Comparison of ENCODE assay signal across 20 cellular contexts in the genomic region with DNA sequence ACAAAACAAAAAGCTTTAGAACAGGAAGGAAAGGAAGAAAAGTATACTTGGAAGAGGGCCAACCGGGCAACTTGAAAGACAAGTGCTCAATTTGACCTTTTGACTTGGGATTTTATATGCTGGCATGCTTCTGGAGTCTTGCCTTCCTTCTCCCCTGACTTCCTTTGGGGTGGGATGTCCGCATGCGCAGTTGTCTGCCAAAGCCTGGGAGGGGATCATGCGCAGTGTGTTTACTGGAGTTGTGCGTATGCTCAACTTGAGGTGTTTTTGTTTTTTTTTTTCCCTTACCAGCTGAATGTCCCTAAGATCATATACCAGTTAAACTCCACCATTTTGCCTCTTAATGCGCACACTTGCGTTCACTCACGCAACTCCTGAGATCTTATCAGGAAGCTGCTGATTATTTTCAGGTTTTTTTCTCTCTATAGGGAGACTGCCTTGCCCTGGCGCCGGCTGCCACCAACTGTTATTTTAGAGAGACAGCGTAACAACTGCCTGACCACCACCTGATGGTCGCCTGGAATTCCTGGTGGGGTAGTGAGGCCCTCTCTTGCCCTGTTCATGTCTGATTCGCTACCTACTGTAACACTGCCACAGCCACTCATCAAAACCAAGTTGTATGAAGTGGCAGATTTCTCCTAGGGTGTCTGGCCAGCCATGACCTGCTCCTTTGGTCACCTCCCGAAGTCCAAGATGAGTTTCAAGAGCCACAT.
"Had no signal": no experiment of that assay in that cellular context is flagged by ENCODE, and none has a peak within 500 bp of the region (broad histone marks: within the 10 kb centered on the region; RNA-seq: fewer than 3 reads in every experiment).

No MANE protein-coding gene starts in this region.

- ATAC-seq: gastrocnemius medialis, heart right ventricle, natural killer cell had no signal

- H3K36me3 ChIP-seq: gastrocnemius medialis, heart right ventricle, right atrium auricular region, sigmoid colon, stomach, thoracic aorta had no signal

- FAIRE-seq: islet of Langerhans had no signal

- H3K4me1 ChIP-seq: gastrocnemius medialis, heart right ventricle, right atrium auricular region, sigmoid colon, stomach had no signal

- H3K27ac ChIP-seq: dorsolateral prefrontal cortex, gastrocnemius medialis, heart right ventricle, right atrium auricular region, sigmoid colon, skin epidermis, stomach, thoracic aorta had no signal

- H3K27ac Mint-ChIP-seq: natural killer cell had no signal

- H3K27me3 ChIP-seq: dorsolateral prefrontal cortex, gastrocnemius medialis, heart right ventricle, right atrium auricular region, sigmoid colon, stomach had no signal

- H3K36me3 Mint-ChIP-seq: natural killer cell had no signal

- H3K9me3 ChIP-seq: gastrocnemius medialis, heart right ventricle, right atrium auricular region, sigmoid colon, stomach, thoracic aorta had no signal

- H3K9me3 Mint-ChIP-seq: natural killer cell, neural crest cell had no signal

- H3K4me3 Mint-ChIP-seq: natural killer cell, neural crest cell had no signal

- H3K4me3 ChIP-seq: dorsolateral prefrontal cortex, gastrocnemius medialis, heart right ventricle, right atrium auricular region, sigmoid colon, skin epidermis, stomach, thoracic aorta had no signal

- DNase-seq: cortex of kidney; dorsolateral prefrontal cortex; effector CD8-positive, alpha-beta T cell; gastrocnemius medialis; heart right ventricle; hypothalamus; kidney glomerular epithelial cell; mammary epithelial cell; natural killer cell; sigmoid colon; stimulated activated CD4-positive, alpha-beta T cell treated with anti-CD3 and anti-CD28 coated beads, Interleukin-2, amount 100 ng/mL, for 24 hours; stimulated activated naive CD4-positive, alpha-beta T cell; stomach; substantia nigra; trophoblast cell had no signal
